26 cellular contexts compared by ENCODE assay signal in genomic region chr7:104814671-104815400, GRCh38.
DNase-seq lines count a peak whose midpoint lies in the region; ATAC-seq and TF ChIP-seq lines count a peak whose summit lies in the region.
"Had no signal": no experiment of that assay in that cellular context is flagged by ENCODE, and none has a peak within 500 bp of the region (broad histone marks: within the 10 kb centered on the region; RNA-seq: fewer than 3 reads in every experiment).

No MANE protein-coding gene starts in this region.

- H3K27ac Mint-ChIP-seq in chondrocyte (ENCODE audit: unreplicated experiment): no peak overlapping the region
- H3K27ac Mint-ChIP-seq: CD4-positive, CD25-positive, alpha-beta regulatory T cell; GM23338; HFFc6 had no signal

- no peaks in the 10 kb centered on the region for H3K4me1 Mint-ChIP-seq in chondrocyte (ENCODE audit: low read depth)

- H3K27me3 ChIP-seq in neuronal stem cell (ENCODE audit: control insufficient read depth in 3 of 3, insufficient read depth in 3 of 3, low read depth in 1 of 3, low read length in 3 of 3): no peaks in the 10 kb centered on the region

- peak; percentile 1 to 26 for DNase-seq in NCI-H524 (lab: John Stamatoyannopoulos, UW)
- no peak for DNase-seq in NCI-H524 treated with DMSO at 0.1 percent for 48 hours (lab: John Stamatoyannopoulos, UW)
- peak; percentile 50 for DNase-seq in NCI-H69 (lab: John Stamatoyannopoulos, UW)
- no peak for DNase-seq in neuronal stem cell (ENCODE audit: low spot score)
- DNase-seq in chondrocyte (ENCODE audit: low spot score): no peak
- DNase-seq in OCI-LY7 (ENCODE audit: low spot score): no peak
- no peak for DNase-seq in Right ventricle myocardium superior
- DNase-seq: 8988T; ACHN; CD4-positive, CD25-positive, alpha-beta regulatory T cell; DMS53; HFFc6; Kasumi-1; NCI-H1092 treated with DMSO at 0.1 percent for 48 hours; NCI-H1436; NCI-H2029; NCI-H226; NCI-H510A; NCI-H774; PC-9; RPMI8226; SHP77 had no signal

- H3K79me1 ChIP-seq in neuronal stem cell (ENCODE audit: low read depth, low read length): no peaks in the 10 kb centered on the region

- H3K36me3 ChIP-seq in neuronal stem cell (replicated peaks in 1 of 2; ENCODE audit: control insufficient read depth in 2 of 2, insufficient read depth in 2 of 2, low read length in 2 of 2): no peaks in the 10 kb centered on the region
- H3K36me3 ChIP-seq in OCI-LY7 (ENCODE audit: insufficient read depth, low read length): no peaks in the 10 kb centered on the region
- H3K36me3 ChIP-seq: HAP-1 had no signal

- no TSS peak for BruUV-seq in OCI-LY7 (replicated peaks; lab: Mats Ljungman, UMichigan)

- TF ChIP-seq CTCF in chondrocyte (IDR thresholded peaks at IDR 0.05) (no peak), OCI-LY7 (conservative IDR thresholded peaks at IDR 0.05; ENCODE audit: low read length) (no peak)

- no peaks in the 10 kb centered on the region for H4K20me1 ChIP-seq in OCI-LY7 (ENCODE audit: insufficient read depth, low read length)

- H4K91ac ChIP-seq in neuronal stem cell (ENCODE audit: low read depth, low read length, poor library complexity): no peak overlapping the region

- intact Hi-C loops in OCI-LY7 (cut with micrococcal nuclease; ENCODE audit: unreplicated experiment): no loop called here
- intact Hi-C loops in Right ventricle myocardium superior (cut with DNase I): no loop called here

- H3K79me2 ChIP-seq in OCI-LY7 (ENCODE audit: insufficient read depth, low read depth, low read length): no peaks in the 10 kb centered on the region

- H3K9ac ChIP-seq in neuronal stem cell (ENCODE audit: low read depth, low read length, poor library complexity): no peak overlapping the region

- no peaks in the 10 kb centered on the region for H3K9me3 ChIP-seq in neuronal stem cell (replicated peaks in 1 of 2; ENCODE audit: control insufficient read depth in 2 of 2, insufficient read depth in 1 of 2, low read depth in 1 of 2, low read length in 2 of 2)
- H3K9me3 ChIP-seq in OCI-LY7 (ENCODE audit: low read length): no peaks in the 10 kb centered on the region
- H3K9me3 ChIP-seq: HAP-1 had no signal

- no CpG with 5 or more reads among the region's 17 CpGs for WGBS in neuronal stem cell (ENCODE audit: extremely low coverage in 2 of 2, insufficient read length in 2 of 2, insufficient replicate concordance in 1 of 2), 2 donors

- H2BK120ac ChIP-seq in neuronal stem cell (ENCODE audit: low read depth, low read length): no peak overlapping the region

- H3K9me3 Mint-ChIP-seq in chondrocyte (ENCODE audit: low read depth): no peaks in the 10 kb centered on the region
- H3K9me3 Mint-ChIP-seq: CD4-positive, CD25-positive, alpha-beta regulatory T cell; GM23338; HFFc6 had no signal

- no peaks in the 10 kb centered on the region for H3K9me2 ChIP-seq in OCI-LY7 (ENCODE audit: insufficient read depth, low read length)

- H2AK5ac ChIP-seq in neuronal stem cell (ENCODE audit: low read depth, low read length): peak overlapping the region; percentile 19

- no peaks in the 10 kb centered on the region for H3K36me3 Mint-ChIP-seq in chondrocyte (ENCODE audit: low read depth)
- H3K36me3 Mint-ChIP-seq: CD4-positive, CD25-positive, alpha-beta regulatory T cell had no signal

- H3K27ac ChIP-seq in neuronal stem cell (replicated peaks; ENCODE audit: low read length): no peak overlapping the region
- no peak overlapping the region for H3K27ac ChIP-seq in OCI-LY7 (ENCODE audit: low read depth, low read length, poor library complexity, severe bottlenecking)
- H3K27ac ChIP-seq: PC-9 had no signal

- H4K8ac ChIP-seq in neuronal stem cell (ENCODE audit: low read depth, low read length): no peak overlapping the region

- H3K18ac ChIP-seq in neuronal stem cell (ENCODE audit: low read length): peak overlapping the region; percentile 44

- no peak overlapping the region for H2BK12ac ChIP-seq in neuronal stem cell (ENCODE audit: low read length)

- H3K4me3 ChIP-seq in neuronal stem cell (ENCODE audit: low read length in 2 of 2): no peak overlapping the region
- no peak overlapping the region for H3K4me3 ChIP-seq in OCI-LY7 (ENCODE audit: low read depth, low read length, poor library complexity, severe bottlenecking)
- H3K4me3 ChIP-seq: GM23338, HAP-1, K562, PC-9 had no signal

- no peak overlapping the region for H3K14ac ChIP-seq in neuronal stem cell (ENCODE audit: low read length)

- POLR2A ChIA-PET in OCI-LY7 (lab: Charles Lee): interaction anchor here (1.4 kb wide), 1 partner anchor 8 kb away, joined by 5 read pairs; no protein-coding TSS in a partner anchor

- H3K4me1 ChIP-seq in neuronal stem cell (ENCODE audit: control insufficient read depth in 2 of 2, insufficient read depth in 1 of 2, low read depth in 1 of 2, low read length in 2 of 2) (peaks cover 0 to 4% of the 10 kb centered on the region in 2 donors), OCI-LY7 (ENCODE audit: insufficient read depth, low read length, poor library complexity, severe bottlenecking) (no peaks in the 10 kb centered on the region)
- H3K4me1 ChIP-seq: HAP-1 had no signal

- peaks cover 42% of the 10 kb centered on the region for H3K27me3 Mint-ChIP-seq in chondrocyte (ENCODE audit: low read depth)

- no peak overlapping the region for H3K4ac ChIP-seq in neuronal stem cell (ENCODE audit: low read length)

- CTCF ChIA-PET in OCI-LY7 (lab: Charles Lee; ENCODE audit: unreplicated experiment): no interaction called here

- H3K4me2 ChIP-seq in neuronal stem cell (ENCODE audit: insufficient read depth, low read length, poor library complexity, severe bottlenecking) (no peak overlapping the region), OCI-LY7 (ENCODE audit: low read length) (no peak overlapping the region)
- H3K4me2 ChIP-seq: GM23338, PC-9 had no signal

- ATAC-seq in GM21447 (IDR thresholded peaks at IDR 0.05; ENCODE audit: unreplicated experiment) (no peak), Right ventricle myocardium superior (ENCODE audit: poor library complexity) (no peak)
- ATAC-seq: GM23338, K562 had no signal

- H2AFZ ChIP-seq in neuronal stem cell (ENCODE audit: low read length) (no peak overlapping the region), OCI-LY7 (ENCODE audit: low read length) (no peak overlapping the region)
- H2AFZ ChIP-seq: GM23338, PC-9 had no signal

- peak overlapping the region; percentile 12 for H2BK15ac ChIP-seq in neuronal stem cell (ENCODE audit: low read length)

- no peak overlapping the region for H3K23ac ChIP-seq in neuronal stem cell (ENCODE audit: low read depth, low read length, poor library complexity)

- no peak overlapping the region for H3K4me3 Mint-ChIP-seq in chondrocyte (ENCODE audit: unreplicated experiment)
- H3K4me3 Mint-ChIP-seq: CD4-positive, CD25-positive, alpha-beta regulatory T cell; GM23338; HFFc6 had no signal

- no peak overlapping the region for H2BK5ac ChIP-seq in neuronal stem cell (ENCODE audit: low read length)

Comparison
In these comparisons a context has a peak if more than half of its experiments do, and no peak if none do; other contexts are left out.
1. DNase-seq: peak in NCI-H524 (2 of 2) and NCI-H69 (single experiment); none in NCI-H524 treated with DMSO at 0.1 percent for 48 hours (single experiment), neuronal stem cell (single experiment), chondrocyte (single experiment), OCI-LY7 (single experiment) and Right ventricle myocardium superior (single experiment).